In the genomic region with DNA sequence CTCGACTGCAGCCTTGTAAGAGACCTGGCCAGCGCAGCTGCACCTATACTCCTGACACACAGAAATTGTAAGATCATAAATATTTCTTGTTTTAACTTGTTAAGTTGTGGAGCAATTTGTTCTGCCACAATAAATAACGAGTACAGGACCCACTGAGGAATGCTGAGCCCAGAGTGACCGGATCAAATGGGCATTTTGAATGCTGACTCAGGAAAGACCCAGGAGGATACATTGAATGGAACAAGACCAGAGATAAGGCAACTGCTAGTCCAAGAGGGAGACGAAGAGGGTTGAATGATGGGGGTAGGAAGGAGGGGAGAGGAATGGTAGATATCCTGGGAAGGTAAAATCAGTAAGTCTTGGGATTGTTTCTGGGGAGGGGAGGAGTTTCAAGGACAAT, we compare ENCODE assay signal across 27 cellular contexts. TPM values are rescaled to one million over a fixed set of nuclear protein-coding genes. Genes with fewer than 3 reads are reported as not detected.
DNase-seq lines count a peak whose midpoint lies in the region; ATAC-seq, FAIRE-seq and TF ChIP-seq lines count a peak whose summit lies in the region.
"Had no signal": no experiment of that assay in that cellular context is flagged by ENCODE, and none has a peak within 500 bp of the region (broad histone marks: within the 10 kb centered on the region; RNA-seq: fewer than 3 reads in every experiment).

No MANE protein-coding gene starts in this region.

- in situ Hi-C loops in K562 (cut with MboI) = no loop called here

- intact Hi-C loops in K562 (cut with micrococcal nuclease) = no loop called here

- no peak overlapping the region for H3K4me3 ChIP-seq in GM23338
- H3K4me3 ChIP-seq in K562 = no peak overlapping the region
- no peak overlapping the region for H3K4me3 ChIP-seq in neuronal stem cell (ENCODE audit: low read length in 2 of 2)
- H3K4me3 ChIP-seq: BLaER1, GM12878 had no signal

- H3K9me3 Mint-ChIP-seq in GM23338 = no peaks in the 10 kb centered on the region
- H3K9me3 Mint-ChIP-seq: CD4-positive, CD25-positive, alpha-beta regulatory T cell; CD8-positive, alpha-beta memory T cell had no signal

- H3K18ac ChIP-seq in neuronal stem cell (ENCODE audit: low read length) = no peak overlapping the region

- H4K8ac ChIP-seq in neuronal stem cell (ENCODE audit: low read depth, low read length) = no peak overlapping the region

- no peak overlapping the region for H3K14ac ChIP-seq in neuronal stem cell (ENCODE audit: low read length)

- TF ChIP-seq EP300 in K562 (IDR thresholded peaks at IDR 0.05; ENCODE audit: low read length) = no peak

- no peaks in the 10 kb centered on the region for H3K36me3 Mint-ChIP-seq in GM23338 (ENCODE audit: low read depth)
- H3K36me3 Mint-ChIP-seq: CD14-positive monocyte; CD4-positive, alpha-beta memory T cell; CD4-positive, CD25-positive, alpha-beta regulatory T cell; CD8-positive, alpha-beta memory T cell had no signal

- no peaks in the 10 kb centered on the region for H3K79me1 ChIP-seq in neuronal stem cell (ENCODE audit: low read depth, low read length)

- H3K4me1 ChIP-seq in GM23338 (ENCODE audit: insufficient read depth) (no peaks in the 10 kb centered on the region), K562 (replicated peaks in 1 of 2; ENCODE audit: control insufficient read depth in 2 of 2, insufficient read depth in 2 of 2, low read length in 2 of 2) (no peaks in the 10 kb centered on the region), neuronal stem cell (ENCODE audit: control insufficient read depth in 2 of 2, insufficient read depth in 1 of 2, low read depth in 1 of 2, low read length in 2 of 2) (no peaks in the 10 kb centered on the region)
- H3K4me1 ChIP-seq: BE2C had no signal

- no peak overlapping the region for H3K27ac ChIP-seq in GM23338 (ENCODE audit: low read depth)
- no peak overlapping the region for H3K27ac ChIP-seq in K562 (ENCODE audit: extremely low read depth, low read depth, low read length)
- H3K27ac ChIP-seq in neuronal stem cell (replicated peaks; ENCODE audit: low read length) = no peak overlapping the region
- H3K27ac ChIP-seq: BLaER1 had no signal

- H3K9me2 ChIP-seq in GM23338 (ENCODE audit: insufficient read depth) = peaks cover 8% of the 10 kb centered on the region; the same call in 1 of the 2 replicates

- H3K36me3 ChIP-seq in GM23338 (ENCODE audit: insufficient read depth) = no peaks in the 10 kb centered on the region
- no peaks in the 10 kb centered on the region for H3K36me3 ChIP-seq in K562 (ENCODE audit: control insufficient read depth, insufficient read depth, low read length)
- no peaks in the 10 kb centered on the region for H3K36me3 ChIP-seq in neuronal stem cell (replicated peaks in 1 of 2; ENCODE audit: control insufficient read depth in 2 of 2, insufficient read depth in 2 of 2, low read length in 2 of 2)
- H3K36me3 ChIP-seq: BE2C, BLaER1 had no signal

- H2AFZ ChIP-seq in GM23338 (peak overlapping the region; percentile 87; the same call in 1 of the 2 replicates), K562 (ENCODE audit: low read depth, low read length) (no peak overlapping the region), neuronal stem cell (ENCODE audit: low read length) (peak overlapping the region; percentile 54)

- H3F3A ChIP-seq in GM23338 (replicated peaks; ENCODE audit: low read depth) = no peaks in the 10 kb centered on the region

- H3K9me1 ChIP-seq in K562 (ENCODE audit: control insufficient read depth, insufficient read depth, low read length) = no peaks in the 10 kb centered on the region

- no peak overlapping the region for H4K91ac ChIP-seq in neuronal stem cell (ENCODE audit: low read depth, low read length, poor library complexity)

- H2BK15ac ChIP-seq in neuronal stem cell (ENCODE audit: low read length) = no peak overlapping the region

- H3K27ac Mint-ChIP-seq in GM23338 = no peak overlapping the region
- H3K27ac Mint-ChIP-seq: CD14-positive monocyte; CD4-positive, CD25-positive, alpha-beta regulatory T cell; CD8-positive, alpha-beta memory T cell had no signal

- H3K9me3 ChIP-seq in K562 (replicated peaks; ENCODE audit: control insufficient read depth, insufficient read depth, low read depth, low read length) (no peaks in the 10 kb centered on the region), neuronal stem cell (replicated peaks in 1 of 2; ENCODE audit: control insufficient read depth in 2 of 2, insufficient read depth in 1 of 2, low read depth in 1 of 2, low read length in 2 of 2) (no peaks in the 10 kb centered on the region)
- H3K9me3 ChIP-seq: BE2C, BLaER1 had no signal

- TF ChIP-seq RAD21 in K562 (CRISPR knock-in tag; conservative IDR thresholded peaks at IDR 0.05 in 1 of 2, IDR thresholded peaks at IDR 0.05 in 1 of 2) = no peak

- H2BK12ac ChIP-seq in neuronal stem cell (ENCODE audit: low read length) = no peak overlapping the region

- H2AK5ac ChIP-seq in neuronal stem cell (ENCODE audit: low read depth, low read length) = no peak overlapping the region

- WGBS in K562 (ENCODE audit: insufficient coverage, low coverage, missing lambda C conversion rate) = 12% methylated on average over 5 of the region's 5 CpGs
- WGBS in neuronal stem cell (ENCODE audit: extremely low coverage in 2 of 2, insufficient read length in 2 of 2, insufficient replicate concordance in 1 of 2), 2 donors = 100% methylated on average over 1 of the region's 5 CpGs; no CpG with 5 or more reads in 1 of the 2 donors

- no peak overlapping the region for H2BK5ac ChIP-seq in neuronal stem cell (ENCODE audit: low read length)

- POLR2A ChIA-PET in K562 (lab: Yijun Ruan, JAX) = interaction anchor here (2.3 kb wide), 1 partner anchor 10 kb away, joined by 6 read pairs; no protein-coding TSS in a partner anchor

- H3K4me1 Mint-ChIP-seq in GM23338 = peaks cover 8% of the 10 kb centered on the region
- H3K4me1 Mint-ChIP-seq: CD14-positive monocyte; CD4-positive, alpha-beta memory T cell; CD4-positive, CD25-positive, alpha-beta regulatory T cell; CD8-positive, alpha-beta memory T cell had no signal

- ATAC-seq in GM23338 (no peak), K562 (no peak), HG03378 (IDR thresholded peaks at IDR 0.05; ENCODE audit: unreplicated experiment) (no peak)
- ATAC-seq: GM12878 had no signal

- H3K9ac ChIP-seq in K562 (ENCODE audit: insufficient read depth in 1 of 2, low read depth in 2 of 2, low read length in 2 of 2) = no peak overlapping the region
- no peak overlapping the region for H3K9ac ChIP-seq in neuronal stem cell (ENCODE audit: low read depth, low read length, poor library complexity)
- H3K9ac ChIP-seq: BLaER1 had no signal

- peaks cover 2% of the 10 kb centered on the region for H3K27me3 Mint-ChIP-seq in GM23338 (ENCODE audit: insufficient read depth, low read depth, poor library complexity)

- no peak for TF ChIP-seq CTCF in GM23338 (conservative IDR thresholded peaks at IDR 0.05; ENCODE audit: low read depth in 2 of 2)
- TF ChIP-seq CTCF in K562 (IDR thresholded peaks at IDR 0.05 in 2 of 3, conservative IDR thresholded peaks at IDR 0.05 in 1 of 3; ENCODE audit: insufficient read depth in 2 of 3, low read depth in 1 of 3, low read length in 3 of 3) = no peak

- H3K27me3 ChIP-seq in GM23338 (ENCODE audit: insufficient read depth) (no peaks in the 10 kb centered on the region), K562 (ENCODE audit: control insufficient read depth in 2 of 2, insufficient read depth in 2 of 2, low read length in 2 of 2) (peaks cover 21 to 47% of the 10 kb centered on the region in 2 experiments), neuronal stem cell (ENCODE audit: control insufficient read depth in 3 of 3, insufficient read depth in 3 of 3, low read depth in 1 of 3, low read length in 3 of 3) (peaks cover 0 to 14% (median 0%) of the 10 kb centered on the region in 3 experiments)
- H3K27me3 ChIP-seq: BLaER1 had no signal

- no peak overlapping the region for H3K23ac ChIP-seq in neuronal stem cell (ENCODE audit: low read depth, low read length, poor library complexity)

- no peak overlapping the region for H2BK120ac ChIP-seq in neuronal stem cell (ENCODE audit: low read depth, low read length)

- BruUV-seq in K562 (replicated peaks; lab: Mats Ljungman, UMichigan) = no TSS peak

- no peak for FAIRE-seq in K562 (lab: Jason Lieb, UNC)
- FAIRE-seq: A204.1, GM12878, GM12892, GM18507 had no signal

- CTCF ChIA-PET in K562 (lab: Yijun Ruan, JAX; ENCODE audit: low intra/inter-chr PET ratio) = no interaction called here

- H4K20me1 ChIP-seq in GM23338 (replicated peaks; ENCODE audit: insufficient read depth) (no peaks in the 10 kb centered on the region), K562 (replicated peaks; ENCODE audit: control insufficient read depth, insufficient read depth, low read length) (no peaks in the 10 kb centered on the region)
- H4K20me1 ChIP-seq: BLaER1 had no signal

- TF ChIP-seq POLR2A in K562 (conservative IDR thresholded peaks at IDR 0.05) = no peak

- H3K79me2 ChIP-seq in GM23338 (replicated peaks; ENCODE audit: insufficient read depth) (no peaks in the 10 kb centered on the region), K562 (ENCODE audit: control insufficient read depth, insufficient read depth, low read length) (no peaks in the 10 kb centered on the region)

- H3K4me2 ChIP-seq in GM23338 (no peak overlapping the region), K562 (ENCODE audit: insufficient read depth, low read length) (no peak overlapping the region), neuronal stem cell (ENCODE audit: insufficient read depth, low read length, poor library complexity, severe bottlenecking) (no peak overlapping the region)
- H3K4me2 ChIP-seq: BLaER1 had no signal

- no peak overlapping the region for H3K4ac ChIP-seq in neuronal stem cell (ENCODE audit: low read length)

- H3K4me3 Mint-ChIP-seq in GM23338 = no peak overlapping the region
- H3K4me3 Mint-ChIP-seq: CD14-positive monocyte; CD4-positive, alpha-beta memory T cell; CD4-positive, CD25-positive, alpha-beta regulatory T cell; CD8-positive, alpha-beta memory T cell had no signal

- DNase-seq in GM23338 (ENCODE audit: low spot score) (no peak), K562 (ENCODE audit: extremely low read depth in 1 of 4, low spot score in 3 of 4) (no peak), neuronal stem cell (ENCODE audit: low spot score) (no peak), NCI-H1417 (lab: John Stamatoyannopoulos, UW) (no peak)
- DNase-seq: 8988T; ACHN; BE2C; C1 segment of cervical spinal cord; CD4-positive, alpha-beta memory T cell; CD4-positive, CD25-positive, alpha-beta regulatory T cell; CD8-positive, alpha-beta memory T cell; COR-L47; DMS 273 treated with DMSO at 0.1 percent for 48 hours; DMS153; DMS53; DMS79; DND-41; EL; GDM1 had no signal

RNA-seq across cellular contexts. Expression of a gene that starts 8.9 kb away (rescaled TPM):
- 1.1 and 1.5 TPM in 2 replicates for total RNA-seq in GM23338 (2014; rRNA removed; shearing (Covaris generic))
- polyA plus RNA-seq in GM23338 (2016; fragmentation: Nextera tagmentation; extraction: Ambion mirVana) (0.42 and 0.45 TPM in 2 replicates), K562 (2011; rRNA removed) (0.01 and 0.03 TPM in 2 replicates), K562 (2014; fragmentation: Illumina TruSeq; extraction: Trizol) (0.01 TPM in 1 of 2 replicates, not detected in the other), K562 (2014; fragmentation: Nextera tagmentation; extraction: Ambion mirVana) (not detected), K562 (2014; rRNA removed) (not detected in 2 replicates)
- 0.09 and 0.14 TPM in 2 replicates for total RNA-seq in K562 (2011; cell fraction: chromatin; rRNA removed; ENCODE audit: low replicate concordance)
- total RNA-seq in K562 (2011; cell fraction: nucleolus; rRNA removed) = 0.17 TPM in 1 of 2 replicates, not detected in the other
- 0.07 and 0.08 TPM in 2 replicates for total RNA-seq in K562 (2011; cell fraction: nucleoplasm; rRNA removed)
- total RNA-seq in K562 (2014; rRNA removed) (not detected in 2 replicates), K562 (2014; rRNA removed; fragmentation: Illumina TruSeq; extraction: Trizol) (not detected in 2 replicates), K562 (2015; rRNA removed; fragmentation: Illumina TruSeq; extraction: Trizol) (0.04 TPM in 1 of 2 replicates, not detected in the other), K562 (2021) (0.04 TPM in 1 of 2 replicates, not detected in the other)
- 0.03 TPM in 1 of 2 replicates, not detected in the other for polyA plus RNA-seq in K562 (2011; cell fraction: cytosol; rRNA removed)
- polyA plus RNA-seq in K562 (2011; cell fraction: nucleus; rRNA removed) = 0.04 TPM in 1 of 2 replicates, not detected in the other
- polyA plus RNA-seq in K562 (2012) = 0.01 TPM in 1 of 2 replicates, not detected in the other
- polyA minus RNA-seq in K562 (2011; rRNA and poly(A)+ RNA removed) = 0.07 TPM in 1 of 2 replicates, not detected in the other
- polyA minus RNA-seq in K562 (2011; cell fraction: cytosol; rRNA and poly(A)+ RNA removed) = not detected in 2 replicates
- not detected in 2 replicates for polyA minus RNA-seq in K562 (2011; cell fraction: nucleus; rRNA and poly(A)+ RNA removed)
- 6.6 TPM for polyA plus RNA-seq in neuronal stem cell (2013, experiment 1 of 2)
- 6.9 TPM for polyA plus RNA-seq in neuronal stem cell (2013, experiment 2 of 2)
- total RNA-seq: CD4-positive, alpha-beta memory T cell; CD4-positive, CD25-positive, alpha-beta regulatory T cell; G401 had no signal
- polyA plus RNA-seq: CD4-positive, alpha-beta memory T cell; CD4-positive, CD25-positive, alpha-beta regulatory T cell; CD8-positive, alpha-beta memory T cell had no signal
